In genomic region chr19:14073925-14074838, GRCh38 we compare ENCODE assay signal across 8 cellular contexts. TPM values are rescaled to one million over a fixed set of nuclear protein-coding genes. Genes with fewer than 3 reads are reported as not detected.
DNase-seq lines count a peak whose midpoint lies in the region; ATAC-seq, FAIRE-seq and TF ChIP-seq lines count a peak whose summit lies in the region.

No MANE protein-coding gene starts in this region.

- FAIRE-seq in D721Med (lab: Jason Lieb, UNC): no peak

- H3K9ac ChIP-seq in muscle layer of colon (ENCODE audit: low read length): peak overlapping the region; percentile 81

- peak; percentile 75 for DNase-seq in activated CD8-positive, alpha-beta memory T cell treated with anti-CD3 and anti-CD28 coated beads, Interleukin-2, amount 50 U/mL, for 48 hours
- no peak for DNase-seq in activated CD8-positive, alpha-beta memory T cell treated with anti-CD3 and anti-CD28 coated beads, Interleukin-2, amount 50 U/mL, for 4 hours
- DNase-seq in RWPE2 (ENCODE audit: low spot score) (no peak), uterus (peak in 1 of 2 donors; percentile 33), D721Med (ENCODE audit: insufficient read length, low spot score) (no peak)
- DNase-seq in effector memory CD4-positive, alpha-beta T cell: no peak

- H3K4me1 ChIP-seq in RWPE2 (ENCODE audit: insufficient read depth, poor library complexity, severe bottlenecking) (no peaks in the 10 kb centered on the region), muscle layer of colon (ENCODE audit: insufficient read depth, low read length) (peaks cover 11% of the 10 kb centered on the region), uterus (peaks cover 0 to 4% of the 10 kb centered on the region in 2 donors)
- peaks cover 30% of the 10 kb centered on the region for H3K4me1 ChIP-seq in effector memory CD4-positive, alpha-beta T cell (ENCODE audit: control insufficient read depth, insufficient read depth, low read length, poor library complexity, severe bottlenecking)

- TF ChIP-seq CTCF in RWPE2 (IDR thresholded peaks at IDR 0.05; ENCODE audit: poor library complexity, severe bottlenecking) (no peak), uterus (IDR thresholded peaks at IDR 0.05) (no peak), D721Med (IDR thresholded peaks at IDR 0.05; ENCODE audit: insufficient read depth, missing control alignments) (no peak)

- H3K27ac ChIP-seq in RWPE2 (ENCODE audit: poor library complexity, severe bottlenecking) (peak overlapping the region; percentile 32), muscle layer of colon (ENCODE audit: low read depth, low read length) (peak overlapping the region; percentile 64), uterus (peak overlapping the region; percentile 83 to 89)
- H3K27ac ChIP-seq in effector memory CD4-positive, alpha-beta T cell (ENCODE audit: insufficient read depth, low read length, poor library complexity, severe bottlenecking): peak overlapping the region; percentile 63

- H3K36me3 ChIP-seq in RWPE2 (ENCODE audit: low read depth) (no peaks in the 10 kb centered on the region), muscle layer of colon (ENCODE audit: insufficient read depth, low read length) (no peaks in the 10 kb centered on the region), uterus (no peaks in the 10 kb centered on the region)
- H3K36me3 ChIP-seq in effector memory CD4-positive, alpha-beta T cell (ENCODE audit: control insufficient read depth, insufficient read depth, low read length): no peaks in the 10 kb centered on the region

- H3K27me3 ChIP-seq in RWPE2 (ENCODE audit: insufficient read depth, poor library complexity, severe bottlenecking) (peaks cover 8% of the 10 kb centered on the region), muscle layer of colon (ENCODE audit: control insufficient read depth in 1 of 2, insufficient read depth in 2 of 2, low read length in 2 of 2) (no peaks in the 10 kb centered on the region), uterus (no peaks in the 10 kb centered on the region)
- no peaks in the 10 kb centered on the region for H3K27me3 ChIP-seq in effector memory CD4-positive, alpha-beta T cell (replicated peaks; ENCODE audit: control insufficient read depth, insufficient read depth, low read length, poor library complexity, severe bottlenecking)

- H3K9me3 ChIP-seq in RWPE2 (ENCODE audit: severe bottlenecking) (no peaks in the 10 kb centered on the region), muscle layer of colon (ENCODE audit: low read length) (no peaks in the 10 kb centered on the region), uterus (no peaks in the 10 kb centered on the region)
- no peaks in the 10 kb centered on the region for H3K9me3 ChIP-seq in effector memory CD4-positive, alpha-beta T cell (ENCODE audit: control insufficient read depth, low read length)

- ATAC-seq in RWPE2 (ENCODE audit: low read depth): peak; percentile 33; the same call in 2 of the 3 replicates
- ATAC-seq in GM21786 (IDR thresholded peaks at IDR 0.05; ENCODE audit: unreplicated experiment): no peak

- H3K4me3 ChIP-seq in RWPE2 (ENCODE audit: severe bottlenecking) (peak overlapping the region; percentile 62), muscle layer of colon (ENCODE audit: low read depth in 1 of 2, low read length in 2 of 2) (peak overlapping the region; percentile 84 to 90), uterus (peak overlapping the region; percentile 41 to 59)
- H3K4me3 ChIP-seq in effector memory CD4-positive, alpha-beta T cell (ENCODE audit: insufficient read depth, low read depth, low read length, poor library complexity, severe bottlenecking): peak overlapping the region; percentile 84

- intact Hi-C loops in uterus (cut with DNase I; ENCODE audit: low total_unique reads): loop anchor here (2.0 to 5.0 kb wide), 2 partner anchors 189 to 477 kb away; no protein-coding TSS in a partner anchor

- TF ChIP-seq POLR2A in uterus (IDR thresholded peaks at IDR 0.05): no peak

RNA-seq across cellular contexts. Expression of gene MISP3, which starts 1.6 kb away (rescaled TPM):
- 10 to 100 TPM in 1 of 4 donors, 1 to 10 TPM in 1, under 1 TPM in 1, not detected in 1; 0.55 to 23.8 (median 2.0) TPM for total RNA-seq in uterus

RNA-seq across cellular contexts. Expression of gene C19orf67, which starts 11.4 kb away (rescaled TPM):
- 1 to 10 TPM in 1 of 4 donors, not detected in 3; 1.7 TPM for total RNA-seq in uterus

RNA-seq across cellular contexts. Expression of gene PALM3, which starts 12.3 kb away (rescaled TPM):
- total RNA-seq in uterus: 1 to 10 TPM in 1 of 4 donors, under 1 TPM in 1, not detected in 2; 0.55 to 4.3 TPM

RNA-seq across cellular contexts. Expression of gene SAMD1, which starts 16.4 kb away (rescaled TPM):
- total RNA-seq in uterus: 10 to 100 TPM in 3 of 4 donors, 1 to 10 TPM in 1; 6.9 to 57.8 (median 24.1) TPM

RNA-seq across cellular contexts. Expression of gene IL27RA, which starts 42.6 kb away (rescaled TPM):
- total RNA-seq in uterus: 1 to 10 TPM; 1.0 to 10.0 (median 3.7) TPM

Comparison
In these comparisons a context has a peak if more than half of its experiments do, and no peak if none do; other contexts are left out.
1. H3K27ac ChIP-seq: peak in every context shown above with its lines; median percentile 86 in uterus; 64 in muscle layer of colon; 63 in effector memory CD4-positive, alpha-beta T cell; 32 in RWPE2.